ENCODE assay signal across 21 cellular contexts in the genomic region with DNA sequence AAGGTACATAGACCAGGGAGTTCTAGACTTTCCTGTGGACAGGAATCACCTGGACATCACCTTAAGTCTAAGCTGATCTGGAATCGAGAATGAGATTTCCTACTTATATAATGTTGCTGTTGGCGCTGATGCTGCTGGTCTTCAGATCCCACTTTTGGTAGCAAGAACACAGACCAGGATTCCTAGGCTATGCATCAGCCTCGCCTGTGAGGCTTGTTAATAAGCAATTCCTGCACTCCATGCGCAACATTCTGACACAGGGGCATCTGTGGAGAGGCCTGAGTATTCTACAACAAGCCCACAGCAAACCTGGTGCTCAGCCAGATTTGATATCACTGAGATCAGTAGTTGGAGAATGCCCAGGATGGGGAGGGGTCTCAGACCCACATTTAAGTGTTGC.
"Had no signal": no experiment of that assay in that cellular context is flagged by ENCODE, and none has a peak within 500 bp of the region (broad histone marks: within the 10 kb centered on the region; RNA-seq: fewer than 3 reads in every experiment).

No MANE protein-coding gene starts in this region.

- H3K27me3 ChIP-seq: right lobe of liver, upper lobe of left lung, vagina had no signal

- DNase-seq: activated CD4-positive, alpha-beta memory T cell treated with anti-CD3 and anti-CD28 coated beads for 36 hours; activated CD4-positive, alpha-beta T cell treated with anti-CD3 and anti-CD28 coated beads, Interleukin-2, amount 10 ng/mL, durations not matched to agents 24 days and 14 days; activated CD4-positive, CD25-positive, alpha-beta regulatory T cell treated with anti-CD3 and anti-CD28 coated beads, Interleukin-2, amount 50 U/mL, for 72 hours; activated CD8-positive, alpha-beta memory T cell treated with anti-CD3 and anti-CD28 coated beads, Interleukin-2, amount 50 U/mL, for 48 hours; activated gamma-delta T cell treated with Interleukin-2 at 50 U/mL for 16 hours; activated naive CD4-positive, alpha-beta T cell treated with anti-CD3 and anti-CD28 coated beads, Interleukin-2, amount 50 U/mL, for 16 hours; activated T-cell treated with anti-CD3 and anti-CD28 coated beads, Interleukin-2, amount 50 U/mL, for 4 hours; heart left ventricle; left ventricle myocardium inferior; mesendoderm; right lobe of liver; stimulated activated CD4-positive, alpha-beta T cell treated with anti-CD3 and anti-CD28 coated beads, Interleukin-1b, Interleukin-23, amount 100 ng/mL, for 48 hours; stimulated activated CD4-positive, alpha-beta T cell treated with anti-CD3 and anti-CD28 coated beads, Interleukin-4, amount 100 ng/mL, for 4 hours; stimulated activated CD8-positive, alpha-beta memory T cell treated with anti-CD3 and anti-CD28 coated beads, Interleukin-4, amount 100 ng/mL, for 48 hours; stimulated activated naive CD8-positive, alpha-beta T cell treated with anti-CD3 and anti-CD28 coated beads, Interleukin-15, amount 100 ng/mL, for 72 hours; T-helper 2 cell; upper lobe of left lung had no signal

- H3K4me3 ChIP-seq: coronary artery, heart left ventricle, left ventricle myocardium inferior, lung, right lobe of liver, skin epidermis, upper lobe of left lung, vagina had no signal

- H3K36me3 ChIP-seq: heart left ventricle, right lobe of liver, upper lobe of left lung, vagina had no signal

- H3K27ac ChIP-seq: coronary artery, heart left ventricle, left ventricle myocardium inferior, right lobe of liver, skin epidermis, upper lobe of left lung, vagina had no signal

- H3K9me3 ChIP-seq: heart left ventricle, left ventricle myocardium inferior, right lobe of liver, upper lobe of left lung, vagina had no signal
